Comparison of ENCODE assay signal across 9 cellular contexts in genomic region chr1:157490337-157491165, GRCh38.
DNase-seq lines count a peak whose midpoint lies in the region; ATAC-seq and TF ChIP-seq lines count a peak whose summit lies in the region.
"Had no signal": no experiment of that assay in that cellular context is flagged by ENCODE, and none has a peak within 500 bp of the region (broad histone marks: within the 10 kb centered on the region; RNA-seq: fewer than 3 reads in every experiment).

No MANE protein-coding gene starts in this region.

- peaks cover 5% of the 10 kb centered on the region for H3K36me3 Mint-ChIP-seq in Calu3 (ENCODE audit: insufficient read depth, unreplicated experiment)
- H3K36me3 Mint-ChIP-seq in activated T-helper 1 cell treated with anti-CD3 and anti-CD28 coated beads, Interleukin-12 subunit alpha, Interleukin-12 subunit beta, Interleukin-2, Interleukin-4 antibody, amounts not matched to agents 30 ng/mL and 10 ng/mL and 1 ng/mL, durations not matched to agents 14 hours and 24 hours and 36 hours (ENCODE audit: low read depth) = no peaks in the 10 kb centered on the region
- H3K36me3 Mint-ChIP-seq: IgD-negative memory B cell had no signal

- H3K27ac Mint-ChIP-seq in Calu3 (ENCODE audit: unreplicated experiment) = no peak overlapping the region
- no peak overlapping the region for H3K27ac Mint-ChIP-seq in activated T-helper 1 cell treated with anti-CD3 and anti-CD28 coated beads, Interleukin-12 subunit alpha, Interleukin-12 subunit beta, Interleukin-2, Interleukin-4 antibody, amounts not matched to agents 30 ng/mL and 10 ng/mL and 1 ng/mL, durations not matched to agents 14 hours and 24 hours and 36 hours

- H3K9me3 Mint-ChIP-seq in Calu3 (ENCODE audit: low read depth, unreplicated experiment) = no peaks in the 10 kb centered on the region
- H3K9me3 Mint-ChIP-seq in activated T-helper 1 cell treated with anti-CD3 and anti-CD28 coated beads, Interleukin-12 subunit alpha, Interleukin-12 subunit beta, Interleukin-2, Interleukin-4 antibody, amounts not matched to agents 30 ng/mL and 10 ng/mL and 1 ng/mL, durations not matched to agents 14 hours and 24 hours and 36 hours = no peaks in the 10 kb centered on the region
- H3K9me3 Mint-ChIP-seq: IgD-negative memory B cell had no signal

- H3K27me3 Mint-ChIP-seq in Calu3 (ENCODE audit: unreplicated experiment) = peaks cover 43% of the 10 kb centered on the region
- H3K27me3 Mint-ChIP-seq in activated T-helper 1 cell treated with anti-CD3 and anti-CD28 coated beads, Interleukin-12 subunit alpha, Interleukin-12 subunit beta, Interleukin-2, Interleukin-4 antibody, amounts not matched to agents 30 ng/mL and 10 ng/mL and 1 ng/mL, durations not matched to agents 14 hours and 24 hours and 36 hours (ENCODE audit: insufficient read depth) = peaks cover 7% of the 10 kb centered on the region

- H4K20me1 ChIP-seq in OCI-LY1 (ENCODE audit: insufficient read depth, low read length) = no peaks in the 10 kb centered on the region

- 39 to 44% (median 42%) methylated on average over 18 of the region's 18 CpGs for WGBS in psoas muscle, 3 donors

- intact Hi-C loops in Calu3 (cut with micrococcal nuclease; ENCODE audit: unreplicated experiment) = loop anchor here (1.0 to 10.0 kb wide), 4 partner anchors 113 to 1524 kb away; no protein-coding TSS in a partner anchor
- intact Hi-C loops in activated T-helper 1 cell treated with anti-CD3 and anti-CD28 coated beads, Interleukin-12 subunit alpha, Interleukin-12 subunit beta, Interleukin-2, Interleukin-4 antibody, amounts not matched to agents 30 ng/mL and 10 ng/mL and 1 ng/mL, durations not matched to agents 14 hours and 24 hours and 36 hours (cut with micrococcal nuclease) = loop anchor here (1.0 kb wide), 2 partner anchors 113 to 120 kb away; no protein-coding TSS in a partner anchor
- intact Hi-C loops in psoas muscle (cut with DNase I) = loop anchor here in 1 of 2 donors (2.0 to 10.0 kb wide), 2 partner anchors 122 to 326 kb away; no protein-coding TSS in a partner anchor

- H3K4me3 Mint-ChIP-seq in Calu3 (ENCODE audit: low read depth, unreplicated experiment) = no peak overlapping the region
- H3K4me3 Mint-ChIP-seq in activated T-helper 1 cell treated with anti-CD3 and anti-CD28 coated beads, Interleukin-12 subunit alpha, Interleukin-12 subunit beta, Interleukin-2, Interleukin-4 antibody, amounts not matched to agents 30 ng/mL and 10 ng/mL and 1 ng/mL, durations not matched to agents 14 hours and 24 hours and 36 hours = no peak overlapping the region
- H3K4me3 Mint-ChIP-seq: IgD-negative memory B cell had no signal

- H3K79me2 ChIP-seq in OCI-LY1 (ENCODE audit: insufficient read depth, low read length) = no peaks in the 10 kb centered on the region

- H3K4me3 ChIP-seq in OCI-LY1 (ENCODE audit: low read depth, low read length, poor library complexity, severe bottlenecking) (no peak overlapping the region), psoas muscle (no peak overlapping the region)

- H3K9me3 ChIP-seq in OCI-LY1 (ENCODE audit: low read length) (no peaks in the 10 kb centered on the region), psoas muscle (no peaks in the 10 kb centered on the region)

- no peak overlapping the region for H3K4me2 ChIP-seq in OCI-LY1 (ENCODE audit: low read length)

- H3K27ac ChIP-seq in OCI-LY1 (ENCODE audit: low read depth, low read length, poor library complexity, severe bottlenecking) (no peak overlapping the region), psoas muscle (no peak overlapping the region)

- DNase-seq in Calu3 (peak; percentile 90), HT1080 (ENCODE audit: low read depth) (peak; percentile 57), glomerular visceral epithelial cell (ENCODE audit: extremely low spot score) (peak; percentile 76), psoas muscle (peak; percentile 35 to 59)
- peak; percentile 31 for DNase-seq in activated T-helper 1 cell treated with anti-CD3 and anti-CD28 coated beads, Interleukin-12 subunit alpha, Interleukin-12 subunit beta, Interleukin-2, Interleukin-4 antibody, amounts not matched to agents 30 ng/mL and 10 ng/mL and 1 ng/mL, durations not matched to agents 14 hours and 24 hours and 36 hours (ENCODE audit: low spot score)

- H3K4me1 Mint-ChIP-seq in Calu3 (ENCODE audit: low read depth, unreplicated experiment) = no peaks in the 10 kb centered on the region
- no peaks in the 10 kb centered on the region for H3K4me1 Mint-ChIP-seq in activated T-helper 1 cell treated with anti-CD3 and anti-CD28 coated beads, Interleukin-12 subunit alpha, Interleukin-12 subunit beta, Interleukin-2, Interleukin-4 antibody, amounts not matched to agents 30 ng/mL and 10 ng/mL and 1 ng/mL, durations not matched to agents 14 hours and 24 hours and 36 hours (ENCODE audit: low read depth)

- no peaks in the 10 kb centered on the region for H3K9me2 ChIP-seq in OCI-LY1 (ENCODE audit: low read depth, low read length)

- ATAC-seq in psoas muscle = peak in 1 of 4 donors; percentile 19
- ATAC-seq in HG02938 (IDR thresholded peaks at IDR 0.05; ENCODE audit: unreplicated experiment) = no peak
- ATAC-seq in GM19023 (IDR thresholded peaks at IDR 0.05; ENCODE audit: unreplicated experiment) = no peak

- no peaks in the 10 kb centered on the region for H3K27me3 ChIP-seq in OCI-LY1 (ENCODE audit: insufficient read depth, low read length)
- H3K27me3 ChIP-seq in psoas muscle (ENCODE audit: insufficient read depth in 3 of 3, low read length in 2 of 3) = no peaks in the 10 kb centered on the region

- H3K36me3 ChIP-seq in OCI-LY1 (ENCODE audit: insufficient read depth, low read length) (no peaks in the 10 kb centered on the region), psoas muscle (ENCODE audit: insufficient read depth in 1 of 2, low read depth in 1 of 2) (no peaks in the 10 kb centered on the region)

- CTCF ChIA-PET in Calu3 (lab: Charles Lee) = no interaction called here

- no peak overlapping the region for H3K9ac ChIP-seq in OCI-LY1 (ENCODE audit: low read length)

- H3K4me1 ChIP-seq in OCI-LY1 (ENCODE audit: insufficient read depth, low read length, severe bottlenecking) (peaks cover 4% of the 10 kb centered on the region), psoas muscle (no peaks in the 10 kb centered on the region)

- peak; percentile 88 for TF ChIP-seq CTCF in Calu3 (IDR thresholded peaks at IDR 0.05; ENCODE audit: unreplicated experiment)
- peak; percentile 73 for TF ChIP-seq CTCF in OCI-LY1 (IDR thresholded peaks at IDR 0.05; ENCODE audit: low read length)
- TF ChIP-seq CTCF in psoas muscle (IDR thresholded peaks at IDR 0.05) = peak; percentile 36

- H2AFZ ChIP-seq in OCI-LY1 (ENCODE audit: low read length) = no peak overlapping the region

- no TSS peak for BruUV-seq in Calu3 (replicated peaks; lab: Mats Ljungman, UMichigan)

- no peaks in the 10 kb centered on the region for H3F3A ChIP-seq in OCI-LY1 (ENCODE audit: insufficient read depth, low read length)

Comparison
In these comparisons a context has a peak if more than half of its experiments do, and no peak if none do; other contexts are left out.
1. DNase-seq: peak in every context shown above with its lines; median percentile 90 in Calu3; 76 in glomerular visceral epithelial cell; 57 in HT1080; 47 in psoas muscle; 31 in activated T-helper 1 cell treated with anti-CD3 and anti-CD28 coated beads, Interleukin-12 subunit alpha, Interleukin-12 subunit beta, Interleukin-2, Interleukin-4 antibody, amounts not matched to agents 30 ng/mL and 10 ng/mL and 1 ng/mL, durations not matched to agents 14 hours and 24 hours and 36 hours.
2. CTCF ChIP-seq: peak in every context shown above with its lines; median percentile 88 in Calu3; 73 in OCI-LY1; 36 in psoas muscle.